In the genomic region with DNA sequence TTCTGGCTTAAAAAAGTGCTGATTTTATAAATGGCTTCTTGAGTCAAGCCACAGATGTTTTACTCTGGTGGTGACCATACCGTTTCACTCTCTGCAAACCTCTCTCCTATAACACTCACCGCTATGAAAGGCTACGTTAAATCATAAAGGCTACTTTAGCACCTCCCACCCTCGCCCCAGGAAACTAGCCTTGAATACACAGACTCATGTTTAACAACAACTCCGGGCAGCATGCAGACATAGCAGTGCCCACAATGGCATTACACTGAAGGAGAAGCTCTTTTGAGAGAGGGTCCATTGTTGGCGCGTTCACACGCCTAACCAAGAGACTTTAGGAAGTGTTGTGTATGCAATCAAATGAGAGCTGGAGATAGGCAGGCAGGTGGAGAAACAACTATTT, we compare ENCODE assay signal across 21 cellular contexts. TPM values are rescaled to one million over a fixed set of nuclear protein-coding genes. Genes with fewer than 3 reads are reported as not detected.
DNase-seq lines count a peak whose midpoint lies in the region; ATAC-seq and TF ChIP-seq lines count a peak whose summit lies in the region.
"Had no signal": no experiment of that assay in that cellular context is flagged by ENCODE, and none has a peak within 500 bp of the region (broad histone marks: within the 10 kb centered on the region; RNA-seq: fewer than 3 reads in every experiment).

No MANE protein-coding gene starts in this region.

- H3K36me3 Mint-ChIP-seq in brain: no peaks in the 10 kb centered on the region
- no peaks in the 10 kb centered on the region for H3K36me3 Mint-ChIP-seq in activated CD4-positive, alpha-beta memory T cell treated with anti-CD3 and anti-CD28 coated beads for 36 hours

- H3K4me1 ChIP-seq in foreskin keratinocyte: no peaks in the 10 kb centered on the region
- H3K4me1 ChIP-seq: A549 had no signal

- ATAC-seq in foreskin keratinocyte: no peak
- no peak for ATAC-seq in GM21717 (IDR thresholded peaks at IDR 0.05; ENCODE audit: unreplicated experiment)
- ATAC-seq: A549, right cardiac atrium, T-helper 17 cell had no signal

- peaks cover 72% of the 10 kb centered on the region for H3K4me1 Mint-ChIP-seq in brain
- no peaks in the 10 kb centered on the region for H3K4me1 Mint-ChIP-seq in activated CD4-positive, alpha-beta memory T cell treated with anti-CD3 and anti-CD28 coated beads for 36 hours (ENCODE audit: low read depth)

- peak overlapping the region; percentile 19 to 96 (median 82) for H3K27ac Mint-ChIP-seq in brain
- H3K27ac Mint-ChIP-seq in activated CD4-positive, alpha-beta memory T cell treated with anti-CD3 and anti-CD28 coated beads for 36 hours: no peak overlapping the region
- H3K27ac Mint-ChIP-seq: activated naive CD4-positive, alpha-beta T cell treated with anti-CD3 and anti-CD28 coated beads for 36 hours; CD4-positive, alpha-beta T cell; T-helper 17 cell had no signal

- no peak for TF ChIP-seq CTCF in brain (conservative IDR thresholded peaks at IDR 0.05)
- no peak for TF ChIP-seq CTCF in foreskin keratinocyte (conservative IDR thresholded peaks at IDR 0.05)

- H3K27ac ChIP-seq in foreskin keratinocyte: no peak overlapping the region
- H3K27ac ChIP-seq: A549, HL-60, KMS-11, neutrophil had no signal

- peaks cover 8% of the 10 kb centered on the region for H3K27me3 Mint-ChIP-seq in brain
- H3K27me3 Mint-ChIP-seq in activated CD4-positive, alpha-beta memory T cell treated with anti-CD3 and anti-CD28 coated beads for 36 hours: no peaks in the 10 kb centered on the region
- H3K27me3 Mint-ChIP-seq: T-helper 17 cell had no signal

- POLR2A ChIA-PET in activated CD4-positive, alpha-beta memory T cell treated with anti-CD3 and anti-CD28 coated beads for 36 hours (lab: Charles Lee): no interaction called here

- peak overlapping the region; percentile 68 to 85 (median 84) for H3K4me3 Mint-ChIP-seq in brain
- no peak overlapping the region for H3K4me3 Mint-ChIP-seq in activated CD4-positive, alpha-beta memory T cell treated with anti-CD3 and anti-CD28 coated beads for 36 hours
- H3K4me3 Mint-ChIP-seq: activated naive CD4-positive, alpha-beta T cell treated with anti-CD3 and anti-CD28 coated beads for 36 hours; CD4-positive, alpha-beta T cell; T-helper 17 cell had no signal

- H3K27me3 ChIP-seq in foreskin keratinocyte: no peaks in the 10 kb centered on the region
- H3K27me3 ChIP-seq: neutrophil had no signal

- intact Hi-C loops in activated CD4-positive, alpha-beta memory T cell treated with anti-CD3 and anti-CD28 coated beads for 36 hours (cut with micrococcal nuclease): no loop called here

- DNase-seq in COR-L47 (lab: John Stamatoyannopoulos, UW) (peak; percentile 94), NCI-H146 (lab: John Stamatoyannopoulos, UW) (peak; percentile 95), NCI-H345 treated with DMSO at 0.1 percent for 48 hours (lab: John Stamatoyannopoulos, UW; ENCODE audit: unreplicated experiment) (peak; percentile 98), KBM-7 (no peak), foreskin keratinocyte (no peak)
- no peak for DNase-seq in activated CD4-positive, alpha-beta memory T cell treated with anti-CD3 and anti-CD28 coated beads for 36 hours
- DNase-seq: activated CD4-positive, alpha-beta T cell treated with anti-CD3 and anti-CD28 coated beads for 1 hour; activated CD8-positive, alpha-beta memory T cell treated with anti-CD3 and anti-CD28 coated beads, Interleukin-2, amount 50 U/mL, for 48 hours; activated naive CD4-positive, alpha-beta T cell treated with anti-CD3 and anti-CD28 coated beads for 36 hours; CD4-positive, alpha-beta T cell; effector memory CD4-positive, alpha-beta T cell; mesenchymal stem cell; right cardiac atrium; T-helper 17 cell had no signal

- CTCF ChIA-PET in activated CD4-positive, alpha-beta memory T cell treated with anti-CD3 and anti-CD28 coated beads for 36 hours (lab: Charles Lee): no interaction called here

- no peaks in the 10 kb centered on the region for H3K9me3 Mint-ChIP-seq in brain
- H3K9me3 Mint-ChIP-seq in activated CD4-positive, alpha-beta memory T cell treated with anti-CD3 and anti-CD28 coated beads for 36 hours: no peaks in the 10 kb centered on the region
- H3K9me3 Mint-ChIP-seq: activated naive CD4-positive, alpha-beta T cell treated with anti-CD3 and anti-CD28 coated beads for 36 hours; CD4-positive, alpha-beta T cell had no signal

- in situ Hi-C loops in KBM-7 (cut with MboI; ENCODE audit: low pct_unique_long_range_greater_than_20kb, low sequenced_read_pairs): no loop called here

RNA-seq across cellular contexts. Expression of gene MYT1L, which starts 5.5 kb away (rescaled TPM):
- polyA plus RNA-seq in brain (ENCODE audit: insufficient read depth, low read depth, low replicate concordance): 16.3 TPM
- total RNA-seq in activated CD4-positive, alpha-beta memory T cell treated with anti-CD3 and anti-CD28 coated beads for 36 hours: not detected
- total RNA-seq in foreskin keratinocyte: not detected in 2 replicates
- polyA plus RNA-seq in foreskin keratinocyte: not detected in 2 replicates
- total RNA-seq: activated naive CD4-positive, alpha-beta T cell treated with anti-CD3 and anti-CD28 coated beads for 36 hours; NCI-H460; right cardiac atrium; T-helper 17 cell had no signal
- polyA plus RNA-seq: A549 had no signal

Comparison
In these comparisons a context has a peak if more than half of its experiments do, and no peak if none do; other contexts are left out.
1. DNase-seq: peak in COR-L47 (single experiment), NCI-H146 (single experiment) and NCI-H345 treated with DMSO at 0.1 percent for 48 hours (single experiment); none in activated CD4-positive, alpha-beta memory T cell treated with anti-CD3 and anti-CD28 coated beads for 36 hours (single experiment), KBM-7 (single experiment) and foreskin keratinocyte (0 of 2).